Comparison of ENCODE assay signal across 8 cellular contexts in genomic region chr17:48577946-48578615, GRCh38. TPM values are rescaled to one million over a fixed set of nuclear protein-coding genes. Genes with fewer than 3 reads are reported as not detected.
DNase-seq lines count a peak whose midpoint lies in the region; ATAC-seq, FAIRE-seq and TF ChIP-seq lines count a peak whose summit lies in the region.

Gene HOXB4, minus strand, starts transcription at chr17:48578350. Its CDS starts 31 bp downstream, at chr17:48578319.

- peaks cover 2% of the 10 kb centered on the region for H3K36me3 Mint-ChIP-seq in activated naive CD8-positive, alpha-beta T cell treated with anti-CD3 and anti-CD28 coated beads for 36 hours

- H3K27ac ChIP-seq in SK-N-MC (no peak within 1 kb of the TSS), skeletal muscle tissue (ENCODE audit: low read depth, low read length) (peak within 1 kb of the TSS; percentile 74)

- H3K4me1 Mint-ChIP-seq in activated naive CD8-positive, alpha-beta T cell treated with anti-CD3 and anti-CD28 coated beads for 36 hours = peaks cover 43% of the 10 kb centered on the region

- peaks cover 51 to 88% (median 88%) of the 10 kb centered on the region in 3 donors for H3K27me3 ChIP-seq in skeletal muscle tissue (ENCODE audit: control insufficient read depth in 3 of 3, insufficient read depth in 3 of 3, low read length in 3 of 3)

- H3K9me3 Mint-ChIP-seq in activated naive CD8-positive, alpha-beta T cell treated with anti-CD3 and anti-CD28 coated beads for 36 hours = no peaks in the 10 kb centered on the region

- DNase-seq in GM12891 (ENCODE audit: insufficient read length, low spot score) (peak; percentile 71), SK-N-MC (ENCODE audit: low read depth, low spot score) (peak; percentile 28), hepatic stellate cell (ENCODE audit: low spot score) (peak; percentile 83)
- DNase-seq in activated naive CD8-positive, alpha-beta T cell treated with anti-CD3 and anti-CD28 coated beads for 36 hours = peak; percentile 68

- H3K4me3 Mint-ChIP-seq in activated naive CD8-positive, alpha-beta T cell treated with anti-CD3 and anti-CD28 coated beads for 36 hours = peak within 1 kb of the TSS; percentile 87

- TF ChIP-seq POLR2A in GM12891 (IDR thresholded peaks at IDR 0.05; ENCODE audit: low read depth, low read length) = no peak

- ATAC-seq in HG03280 (IDR thresholded peaks at IDR 0.05; ENCODE audit: unreplicated experiment) (peak; percentile 63), HG02884 (IDR thresholded peaks at IDR 0.05; ENCODE audit: unreplicated experiment) (no peak), HG02973 (IDR thresholded peaks at IDR 0.05; ENCODE audit: unreplicated experiment) (no peak)

- H3K27ac Mint-ChIP-seq in activated naive CD8-positive, alpha-beta T cell treated with anti-CD3 and anti-CD28 coated beads for 36 hours = peak within 1 kb of the TSS; percentile 82

- H3K9me3 ChIP-seq in SK-N-MC (ENCODE audit: low read depth, low read length) = no peaks in the 10 kb centered on the region
- no peaks in the 10 kb centered on the region for H3K9me3 ChIP-seq in skeletal muscle tissue (ENCODE audit: control insufficient read depth in 3 of 3, low read length in 3 of 3)

- H3K9ac ChIP-seq in SK-N-MC (ENCODE audit: insufficient read length) (peak within 1 kb of the TSS; percentile 82), skeletal muscle tissue (ENCODE audit: low read depth in 1 of 3, low read length in 3 of 3) (peak within 1 kb of the TSS; percentile 45 to 72 (median 62))

- H3K4me3 ChIP-seq in SK-N-MC (peak within 1 kb of the TSS; percentile 94), skeletal muscle tissue (ENCODE audit: low read length in 3 of 3) (peak within 1 kb of the TSS; percentile 64 to 80 (median 69))

- H3K27me3 Mint-ChIP-seq in activated naive CD8-positive, alpha-beta T cell treated with anti-CD3 and anti-CD28 coated beads for 36 hours = peaks cover 56% of the 10 kb centered on the region

- peak; percentile 68 for FAIRE-seq in GM12891 (lab: Jason Lieb, UNC)

- H3K36me3 ChIP-seq in SK-N-MC (ENCODE audit: insufficient read depth, low read length) = peaks cover 6% of the 10 kb centered on the region; the same call in 1 of the 2 replicates
- no peaks in the 10 kb centered on the region for H3K36me3 ChIP-seq in skeletal muscle tissue (ENCODE audit: control insufficient read depth in 3 of 3, insufficient read depth in 3 of 3, low read length in 3 of 3)

- H3K4me1 ChIP-seq in skeletal muscle tissue (ENCODE audit: control insufficient read depth in 3 of 3, insufficient read depth in 3 of 3, low read length in 3 of 3) = peaks cover 0 to 23% (median 19%) of the 10 kb centered on the region in 3 donors

TF ChIP-seq in GM12891, 5 proteins besides CTCF, POLR2A, EP300 and RAD21:
- TF ChIP-seq POU2F2 (IDR thresholded peaks at IDR 0.05; ENCODE audit: low read depth, low read length) (no peak), SPI1 (IDR thresholded peaks at IDR 0.05; ENCODE audit: low read depth, low read length) (no peak), PAX5 (IDR thresholded peaks at IDR 0.05; ENCODE audit: insufficient read depth, low read length, severe bottlenecking) (no peak), TAF1 (IDR thresholded peaks at IDR 0.05; ENCODE audit: low read depth, low read length) (0 out of 2 replicates have a peak, but pooled peaks have one; percentile 6), POLR2AphosphoS5 (IDR thresholded peaks at IDR 0.05; ENCODE audit: low read depth, low read length) (no peak)

RNA-seq across cellular contexts. Expression of gene HOXB4, which starts in this region (rescaled TPM):
- 2.6 TPM for polyA plus RNA-seq in GM12891 (2012; ENCODE audit: low read depth, missing spikeins)
- total RNA-seq in activated naive CD8-positive, alpha-beta T cell treated with anti-CD3 and anti-CD28 coated beads for 36 hours = 1 to 10 TPM; 1.3 to 1.9 TPM
- 1.0 TPM for total RNA-seq in skeletal muscle tissue

Comparison
In these comparisons a context has a peak if more than half of its experiments do, and no peak if none do; other contexts are left out.
1. DNase-seq: peak in every context shown above with its lines; median percentile 83 in hepatic stellate cell; 71 in GM12891; 68 in activated naive CD8-positive, alpha-beta T cell treated with anti-CD3 and anti-CD28 coated beads for 36 hours; 28 in SK-N-MC.